Comparison of ENCODE assay signal across 14 cellular contexts in the genomic region with DNA sequence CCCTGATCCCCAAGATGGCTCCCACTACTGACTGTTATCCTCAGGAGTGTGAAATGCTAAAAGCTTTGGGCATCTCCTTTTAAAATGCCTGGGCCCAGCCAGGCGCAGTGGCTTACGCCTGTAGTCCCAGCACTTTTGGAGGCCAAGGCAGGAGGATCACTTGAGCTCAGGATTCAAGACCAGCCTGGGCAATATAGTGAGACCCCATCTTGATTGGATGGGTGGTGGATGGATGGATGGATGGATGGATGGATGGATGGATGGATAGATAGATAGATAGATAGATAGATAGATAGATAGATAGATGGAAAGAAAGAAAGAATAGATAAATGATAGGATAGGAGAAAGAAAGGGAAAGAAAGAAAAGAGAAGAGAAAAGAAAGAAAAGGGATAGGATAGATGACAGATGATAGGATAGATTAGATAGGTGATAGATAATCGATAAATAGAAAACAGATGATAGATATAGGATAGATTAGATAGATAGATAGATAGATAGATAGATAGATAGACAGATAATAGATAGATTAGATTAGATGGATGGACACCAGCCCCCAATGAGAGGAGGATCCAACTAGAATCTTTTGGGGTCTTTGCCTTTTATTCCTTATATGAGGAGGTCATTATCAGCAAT.
"Had no signal": no experiment of that assay in that cellular context is flagged by ENCODE, and none has a peak within 500 bp of the region (broad histone marks: within the 10 kb centered on the region; RNA-seq: fewer than 3 reads in every experiment).

No MANE protein-coding gene starts in this region.

- H3K4me1 ChIP-seq: neural progenitor cell, thyroid gland had no signal

- H3K9me3 Mint-ChIP-seq: neural progenitor cell had no signal

- H3K27me3 ChIP-seq: gastroesophageal sphincter, left lung, neural progenitor cell, ovary, thyroid gland, uterus had no signal

- H3K27ac ChIP-seq: gastroesophageal sphincter, left lung, neural progenitor cell, thyroid gland, uterus had no signal

- H3K27ac Mint-ChIP-seq: neural progenitor cell had no signal

- H3K4me3 ChIP-seq: gastroesophageal sphincter, left lung, neural progenitor cell, ovary, thyroid gland, uterus had no signal

- ATAC-seq: gastroesophageal sphincter, left lung had no signal

- DNase-seq: activated gamma-delta T cell; activated T-cell treated with anti-CD3 and anti-CD28 coated beads, Interleukin-2, amount 50 U/mL, for 1 hour; central memory CD4-positive, alpha-beta T cell; effector memory CD4-positive, alpha-beta T cell; ovary; retina; stimulated activated CD4-positive, alpha-beta T cell treated with anti-CD3 and anti-CD28 coated beads, Interleukin-15, amount 100 ng/mL, for 24 hours; stimulated activated CD4-positive, alpha-beta T cell treated with anti-CD3 and anti-CD28 coated beads, Interleukin-4, amount 100 ng/mL, for 4 hours; T-helper 9 cell; thyroid gland; uterus had no signal

- H3K4me3 Mint-ChIP-seq: neural progenitor cell had no signal

- H3K9me3 ChIP-seq: gastroesophageal sphincter, left lung, ovary, thyroid gland, uterus had no signal

- H3K36me3 ChIP-seq: neural progenitor cell, ovary, thyroid gland, uterus had no signal

- H3K4me1 Mint-ChIP-seq: neural progenitor cell had no signal
